8 cellular contexts compared by ENCODE assay signal in genomic region chr11:128302425-128303186, GRCh38.
DNase-seq lines count a peak whose midpoint lies in the region; ATAC-seq, FAIRE-seq and TF ChIP-seq lines count a peak whose summit lies in the region.
"Had no signal": no experiment of that assay in that cellular context is flagged by ENCODE, and none has a peak within 500 bp of the region (broad histone marks: within the 10 kb centered on the region; RNA-seq: fewer than 3 reads in every experiment).

No MANE protein-coding gene starts in this region.

- H3K27ac ChIP-seq in esophagus squamous epithelium = peak overlapping the region in 3 of 4 donors; percentile 10 to 49 (median 42)

- H3K27me3 ChIP-seq in esophagus squamous epithelium = no peaks in the 10 kb centered on the region

- TF ChIP-seq POLR2A in esophagus squamous epithelium (IDR thresholded peaks at IDR 0.05) = peak in 1 of 4 donors; percentile 71

- H3K36me3 ChIP-seq in esophagus squamous epithelium = no peaks in the 10 kb centered on the region

- ATAC-seq in GM18873 (IDR thresholded peaks at IDR 0.05; ENCODE audit: low FRiP score, unreplicated experiment) (peak; percentile 78), HG02798 (IDR thresholded peaks at IDR 0.05; ENCODE audit: poor library complexity, unreplicated experiment) (peak; percentile 90)
- ATAC-seq: Panc1 had no signal

- 77% methylated on average over 7 of the region's 7 CpGs for WGBS in esophagus squamous epithelium, 2 donors

- peaks cover 0 to 21% (median 11%) of the 10 kb centered on the region in 3 donors for H3K4me1 ChIP-seq in esophagus squamous epithelium

- peak in 1 of 6 experiments; percentile 22 for TF ChIP-seq CTCF in esophagus squamous epithelium (IDR thresholded peaks at IDR 0.05)

- peak overlapping the region in 1 of 4 donors; percentile 19 for H3K4me3 ChIP-seq in esophagus squamous epithelium

- intact Hi-C loops in esophagus squamous epithelium (cut with DNase I) = no loop called here

- no peak for FAIRE-seq in urothelium cell line (lab: Jason Lieb, UNC)

- H3K9me3 ChIP-seq in esophagus squamous epithelium = no peaks in the 10 kb centered on the region

- peak; percentile 42 for DNase-seq in SK-N-DZ (ENCODE audit: low spot score)
- no peak for DNase-seq in esophagus squamous epithelium (lab: John Stamatoyannopoulos, UW)
- no peak for DNase-seq in DMS 273 (lab: John Stamatoyannopoulos, UW; ENCODE audit: unreplicated experiment)
- no peak for DNase-seq in GM19240 (ENCODE audit: insufficient read length, low spot score)
- no peak for DNase-seq in urothelium cell line (ENCODE audit: low spot score)
